Comparison of ENCODE assay signal across 12 cellular contexts in genomic region chr1:101436100-101436511, GRCh38.
DNase-seq lines count a peak whose midpoint lies in the region; ATAC-seq lines count a peak whose summit lies in the region.
"Had no signal": no experiment of that assay in that cellular context is flagged by ENCODE, and none has a peak within 500 bp of the region (broad histone marks: within the 10 kb centered on the region; RNA-seq: fewer than 3 reads in every experiment).

No MANE protein-coding gene starts in this region.

- peak overlapping the region; percentile 55 for H3K4me3 Mint-ChIP-seq in memory B cell
- H3K4me3 Mint-ChIP-seq: T-helper 1 cell treated with Interleukin-12 subunit alpha and Interleukin-12 subunit beta and Interleukin-4 antibody, amounts not matched to agents 30 μg/mL and 1 μg/mL, for 36 hours had no signal

- peaks cover 24% of the 10 kb centered on the region for H3K4me1 Mint-ChIP-seq in memory B cell

- no peaks in the 10 kb centered on the region for H3K27me3 Mint-ChIP-seq in memory B cell

- peak overlapping the region; percentile 82 for H3K27ac Mint-ChIP-seq in memory B cell
- H3K27ac Mint-ChIP-seq: T-helper 1 cell treated with Interleukin-12 subunit alpha and Interleukin-12 subunit beta and Interleukin-4 antibody, amounts not matched to agents 30 μg/mL and 1 μg/mL, for 36 hours had no signal

- DNase-seq in memory B cell (ENCODE audit: low spot score in 2 of 2) (peak in 1 of 2 donors; percentile 11), HPDE6-E6E7 (ENCODE audit: extremely low spot score) (no peak)
- DNase-seq in activated naive CD4-positive, alpha-beta T cell (lab: John Stamatoyannopoulos, UW): no peak
- DNase-seq in activated CD8-positive, alpha-beta memory T cell treated with anti-CD3 and anti-CD28 coated beads for 24 hours: no peak
- DNase-seq: GOT3, mucosa of descending colon, NCI-H1048, right lobe of liver had no signal

- ATAC-seq in GM18909 (IDR thresholded peaks at IDR 0.05; ENCODE audit: poor library complexity, unreplicated experiment): peak; percentile 68
- ATAC-seq in GM21717 (IDR thresholded peaks at IDR 0.05; ENCODE audit: unreplicated experiment): peak; percentile 67
- peak; percentile 58 for ATAC-seq in HG03139 (IDR thresholded peaks at IDR 0.05; ENCODE audit: unreplicated experiment)
- ATAC-seq in memory B cell (ENCODE audit: low read depth): peak; percentile 82
- ATAC-seq: mucosa of descending colon, right lobe of liver had no signal

- H3K9me3 Mint-ChIP-seq in memory B cell: no peaks in the 10 kb centered on the region
- H3K9me3 Mint-ChIP-seq: T-helper 1 cell treated with Interleukin-12 subunit alpha and Interleukin-12 subunit beta and Interleukin-4 antibody, amounts not matched to agents 30 μg/mL and 1 μg/mL, for 36 hours had no signal

- no peaks in the 10 kb centered on the region for H3K36me3 Mint-ChIP-seq in memory B cell
